Comparison of ENCODE assay signal across 8 cellular contexts in the genomic region with DNA sequence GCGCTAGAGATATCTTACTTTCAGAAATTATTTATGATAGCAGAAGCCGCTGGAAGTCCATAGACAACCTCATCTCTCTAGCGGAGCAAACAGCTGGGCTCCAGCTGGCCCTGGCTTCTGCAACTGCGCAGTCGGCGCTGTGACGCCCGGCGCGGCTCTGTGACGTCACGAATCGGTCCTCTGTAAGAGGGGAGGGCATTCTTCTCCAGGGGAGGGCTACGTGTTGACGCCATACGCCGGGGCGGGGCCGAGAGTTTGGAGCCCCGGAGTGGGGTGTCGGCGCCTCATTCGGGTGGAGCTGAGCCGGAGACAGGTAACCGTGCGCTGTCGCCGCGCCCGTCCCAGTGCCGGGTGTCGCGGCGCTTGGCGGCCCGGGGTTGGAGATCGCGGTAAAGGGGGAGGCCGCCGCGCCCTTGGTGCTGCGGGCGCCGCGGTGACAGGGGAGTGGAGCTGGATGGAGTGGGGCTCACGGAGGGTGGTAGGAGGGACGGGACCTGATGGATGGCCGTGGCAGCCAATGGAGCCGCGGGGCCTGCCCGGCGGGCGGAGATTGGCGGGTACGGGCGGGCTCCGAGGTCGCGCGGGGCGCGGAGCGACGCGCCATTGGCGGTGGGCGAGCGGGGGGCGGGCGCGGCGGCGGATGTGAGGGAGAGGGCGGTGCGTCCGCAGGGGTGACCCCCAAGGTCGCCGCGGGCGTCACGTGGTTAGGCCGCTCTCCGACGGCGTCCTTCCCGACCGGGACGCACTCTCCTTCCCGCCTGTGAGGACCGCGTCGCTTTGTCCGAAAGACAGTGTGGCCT. TPM values are rescaled to one million over a fixed set of nuclear protein-coding genes. Genes with fewer than 3 reads are reported as not detected.
DNase-seq lines count a peak whose midpoint lies in the region; ATAC-seq lines count a peak whose summit lies in the region.

A gene (plus strand): TSS at position 287 of the 800 bp plus-strand sequence. CDS start 17,717 bp downstream, outside the sequence.

- H3K4me1 ChIP-seq in NT2/D1 (ENCODE audit: insufficient read depth, insufficient read length) (no peaks in the 10 kb centered on the region), endocrine pancreas (ENCODE audit: control insufficient read depth, insufficient read depth, low read length) (no peaks in the 10 kb centered on the region), mesendoderm (ENCODE audit: control insufficient read depth, low read depth, low read length) (peaks cover 2% of the 10 kb centered on the region)

- peaks cover 20% of the 10 kb centered on the region for H3K27me3 ChIP-seq in NT2/D1 (ENCODE audit: insufficient read depth, insufficient read length)
- H3K27me3 ChIP-seq in endocrine pancreas (ENCODE audit: control insufficient read depth, insufficient read depth, low read length), result no peaks in the 10 kb centered on the region
- H3K27me3 ChIP-seq in mesendoderm (ENCODE audit: insufficient read depth, low read length, poor library complexity), result no peaks in the 10 kb centered on the region

- no CpG with 5 or more reads among the region's 93 CpGs for whole genome bisulfite sequencing in mesendoderm (ENCODE audit: extremely low coverage, insufficient coverage, low lambda C conversion rate)

- H3K9ac ChIP-seq in NT2/D1 (ENCODE audit: insufficient read length, low read depth) (peak within 1 kb of the TSS; percentile 94), endocrine pancreas (ENCODE audit: control insufficient read depth, insufficient read depth, low read length) (peak within 1 kb of the TSS; percentile 96), mesendoderm (ENCODE audit: low read length) (peak within 1 kb of the TSS; percentile 95)

- H3K36me3 ChIP-seq in NT2/D1 (ENCODE audit: insufficient read depth, insufficient read length, low read length), result peaks cover 5% of the 10 kb centered on the region
- no peaks in the 10 kb centered on the region for H3K36me3 ChIP-seq in endocrine pancreas (ENCODE audit: control insufficient read depth, insufficient read depth, low read length)
- no peaks in the 10 kb centered on the region for H3K36me3 ChIP-seq in mesendoderm (ENCODE audit: control insufficient read depth, insufficient read depth, low read length)

- H3K27ac ChIP-seq in mesendoderm (ENCODE audit: low read depth, low read length), result peak within 1 kb of the TSS; percentile 65

- no peak within 1 kb of the TSS for H4K5ac ChIP-seq in mesendoderm (ENCODE audit: low read length)

- peak within 1 kb of the TSS; percentile 99 for H3K27ac Mint-ChIP-seq in activated CD8-positive, alpha-beta memory T cell treated with anti-CD3 and anti-CD28 coated beads, Interleukin-2, amount 10 ng/mL, durations not matched to agents 7 days and 5 days

- peak within 1 kb of the TSS; percentile 98 for H3K56ac ChIP-seq in mesendoderm (ENCODE audit: low read length)

- H3K36me3 Mint-ChIP-seq in activated CD8-positive, alpha-beta memory T cell treated with anti-CD3 and anti-CD28 coated beads, Interleukin-2, amount 10 ng/mL, durations not matched to agents 7 days and 5 days, result peaks cover 18% of the 10 kb centered on the region

- DNase-seq in COR-L47 (lab: John Stamatoyannopoulos, UW), result peak; percentile 97
- peak; percentile 33 to 99 (median 95) for DNase-seq in HUDEP-2 (lab: John Stamatoyannopoulos, UW; ENCODE audit: unreplicated experiment in 76 of 76)
- peak; percentile 99 for DNase-seq in NT2/D1 (ENCODE audit: low read depth, low spot score)
- peak; percentile 100 for DNase-seq in activated CD8-positive, alpha-beta memory T cell treated with anti-CD3 and anti-CD28 coated beads, Interleukin-2, amount 10 ng/mL, durations not matched to agents 7 days and 5 days
- peak; percentile 99 for DNase-seq in mesendoderm
- DNase-seq in stimulated activated CD8-positive, alpha-beta memory T cell treated with anti-CD3 and anti-CD28 coated beads, Interleukin-15, amount 100 ng/mL, for 1 hour (ENCODE audit: low read depth), result peak; percentile 99

- H3K18ac ChIP-seq in mesendoderm (ENCODE audit: low read length), result peak within 1 kb of the TSS; percentile 43

- CTCF ChIA-PET in activated CD8-positive, alpha-beta memory T cell treated with anti-CD3 and anti-CD28 coated beads, Interleukin-2, amount 10 ng/mL, durations not matched to agents 7 days and 5 days (lab: Charles Lee), result interaction anchor here (0.8 to 3.3 kb wide), 15 partner anchors 11 to 275 kb away, joined by 3 to 20 read pairs (median 4); a partner anchor contains a TSS

- no peak within 1 kb of the TSS for H4K8ac ChIP-seq in mesendoderm (ENCODE audit: low read depth, low read length)

- H3K4me1 Mint-ChIP-seq in activated CD8-positive, alpha-beta memory T cell treated with anti-CD3 and anti-CD28 coated beads, Interleukin-2, amount 10 ng/mL, durations not matched to agents 7 days and 5 days, result peaks cover 51% of the 10 kb centered on the region

- H2BK5ac ChIP-seq in mesendoderm (ENCODE audit: low read length), result peak within 1 kb of the TSS; percentile 93

- peak within 1 kb of the TSS; percentile 99 for H2AK5ac ChIP-seq in mesendoderm (ENCODE audit: low read length)

- H3K79me1 ChIP-seq in mesendoderm (ENCODE audit: low read length), result peaks cover 3% of the 10 kb centered on the region

- H3K9me3 Mint-ChIP-seq in activated CD8-positive, alpha-beta memory T cell treated with anti-CD3 and anti-CD28 coated beads, Interleukin-2, amount 10 ng/mL, durations not matched to agents 7 days and 5 days (ENCODE audit: low read depth), result no peaks in the 10 kb centered on the region

- H3K9me3 ChIP-seq in NT2/D1 (ENCODE audit: insufficient read depth, low read length) (no peaks in the 10 kb centered on the region), endocrine pancreas (ENCODE audit: control insufficient read depth, low read length) (no peaks in the 10 kb centered on the region)

- H3K4me2 ChIP-seq in mesendoderm (ENCODE audit: low read length), result peak within 1 kb of the TSS; percentile 100

- peaks cover 29% of the 10 kb centered on the region for H3K79me2 ChIP-seq in mesendoderm (ENCODE audit: control insufficient read depth, insufficient read depth, low read length)

- no peak within 1 kb of the TSS for H3K4ac ChIP-seq in mesendoderm (ENCODE audit: low read depth, low read length)

- peak within 1 kb of the TSS; percentile 66 for H3K23ac ChIP-seq in mesendoderm (ENCODE audit: low read length)

- H2BK120ac ChIP-seq in mesendoderm (ENCODE audit: low read depth, low read length), result no peak within 1 kb of the TSS

- peaks cover 5% of the 10 kb centered on the region for H3K27me3 Mint-ChIP-seq in activated CD8-positive, alpha-beta memory T cell treated with anti-CD3 and anti-CD28 coated beads, Interleukin-2, amount 10 ng/mL, durations not matched to agents 7 days and 5 days

- peak within 1 kb of the TSS; percentile 99 for H3K4me3 Mint-ChIP-seq in activated CD8-positive, alpha-beta memory T cell treated with anti-CD3 and anti-CD28 coated beads, Interleukin-2, amount 10 ng/mL, durations not matched to agents 7 days and 5 days

- peak; percentile 87 for ATAC-seq in GM21381 (IDR thresholded peaks at IDR 0.05; ENCODE audit: unreplicated experiment)
- ATAC-seq in activated CD8-positive, alpha-beta memory T cell treated with anti-CD3 and anti-CD28 coated beads, Interleukin-2, amount 10 ng/mL, durations not matched to agents 7 days and 5 days, result peak; percentile 98

- H3K4me3 ChIP-seq in NT2/D1 (ENCODE audit: insufficient read length, low read depth) (peak within 1 kb of the TSS; percentile 88), endocrine pancreas (ENCODE audit: control insufficient read depth, insufficient read depth, low read length) (peak within 1 kb of the TSS; percentile 82), mesendoderm (ENCODE audit: low read length) (peak within 1 kb of the TSS; percentile 94)

- no peak within 1 kb of the TSS for H2BK15ac ChIP-seq in mesendoderm (replicated peaks; ENCODE audit: low read depth)

RNA-seq across cellular contexts. Expression of the gene that starts here (rescaled TPM):
- total RNA-seq in activated CD8-positive, alpha-beta memory T cell treated with anti-CD3 and anti-CD28 coated beads, Interleukin-2, amount 10 ng/mL, durations not matched to agents 7 days and 5 days, result 100 to 1,000 TPM; 134 to 136 TPM
- 40.8 TPM for polyA plus RNA-seq in mesendoderm (2013, experiment 1 of 2)
- polyA plus RNA-seq in mesendoderm (2013, experiment 2 of 2), result 40.9 TPM

Comparison
In these comparisons a context has a peak if more than half of its experiments do, and no peak if none do; other contexts are left out.
1. Peak in every context shown above with its lines: DNase-seq, ATAC-seq, H3K4me3 ChIP-seq and H3K27ac ChIP-seq.